ENCODE assay signal across 16 cellular contexts in genomic region chr20:15380770-15381169, GRCh38.
"Had no signal": no experiment of that assay in that cellular context is flagged by ENCODE, and none has a peak within 500 bp of the region (broad histone marks: within the 10 kb centered on the region; RNA-seq: fewer than 3 reads in every experiment).

No MANE protein-coding gene starts in this region.

- H3K4me3 Mint-ChIP-seq: activated naive CD4-positive, alpha-beta T cell treated with anti-CD3 and anti-CD28 coated beads, Interleukin-2, amount 50 U/mL, for 24 hours; naive thymus-derived CD8-positive, alpha-beta T cell had no signal

- H3K27ac ChIP-seq: coronary artery, gastrocnemius medialis, heart right ventricle, left lung, spleen had no signal

- H3K27me3 ChIP-seq: gastrocnemius medialis, heart right ventricle, left lung, spleen had no signal

- ATAC-seq: gastrocnemius medialis; heart right ventricle; left lung; mucosa of descending colon; naive thymus-derived CD8-positive, alpha-beta T cell; right cardiac atrium had no signal

- H3K9me3 ChIP-seq: gastrocnemius medialis, heart right ventricle, left lung, mucosa of descending colon, spleen had no signal

- H3K4me1 Mint-ChIP-seq: activated naive CD4-positive, alpha-beta T cell treated with anti-CD3 and anti-CD28 coated beads, Interleukin-2, amount 50 U/mL, for 24 hours; naive thymus-derived CD8-positive, alpha-beta T cell had no signal

- H3K27ac Mint-ChIP-seq: activated naive CD4-positive, alpha-beta T cell treated with anti-CD3 and anti-CD28 coated beads, Interleukin-2, amount 50 U/mL, for 24 hours; naive thymus-derived CD8-positive, alpha-beta T cell; progenitor cell of endocrine pancreas had no signal

- H3K4me1 ChIP-seq: gastrocnemius medialis, heart right ventricle, left lung, spleen had no signal

- DNase-seq: activated T-cell treated with anti-CD3 and anti-CD28 coated beads, Interleukin-2, amount 50 U/mL, for 1 hour; caudate nucleus; effector CD4-positive, alpha-beta T cell; gastrocnemius medialis; heart right ventricle; islet precursor cell; left lung; mucosa of descending colon; naive thymus-derived CD8-positive, alpha-beta T cell; right cardiac atrium; spleen; stimulated activated CD4-positive, alpha-beta T cell treated with anti-CD3 and anti-CD28 coated beads, Interleukin-1b, Interleukin-23, amount 100 ng/mL, for 48 hours; stimulated activated naive CD4-positive, alpha-beta T cell had no signal

- H3K4me3 ChIP-seq: coronary artery, gastrocnemius medialis, heart right ventricle, left lung, mucosa of descending colon, spleen had no signal

- H3K27me3 Mint-ChIP-seq: activated naive CD4-positive, alpha-beta T cell treated with anti-CD3 and anti-CD28 coated beads, Interleukin-2, amount 50 U/mL, for 24 hours had no signal

- H3K36me3 Mint-ChIP-seq: activated naive CD4-positive, alpha-beta T cell treated with anti-CD3 and anti-CD28 coated beads, Interleukin-2, amount 50 U/mL, for 24 hours; naive thymus-derived CD8-positive, alpha-beta T cell had no signal

- H3K36me3 ChIP-seq: gastrocnemius medialis, heart right ventricle, left lung, spleen had no signal
